Comparison of ENCODE assay signal across 6 cellular contexts in genomic region chr11:124762624-124763155, GRCh38. TPM values are rescaled to one million over a fixed set of nuclear protein-coding genes. Genes with fewer than 3 reads are reported as not detected.
DNase-seq lines count a peak whose midpoint lies in the region; ATAC-seq lines count a peak whose summit lies in the region.

No MANE protein-coding gene starts in this region.

- DNase-seq in AG08396 (ENCODE audit: low spot score): peak; percentile 47
- no peak for DNase-seq in SJCRH30
- DNase-seq in G401 (ENCODE audit: low spot score): no peak
- DNase-seq in DMS153 (lab: John Stamatoyannopoulos, UW): no peak

- H3K36me3 ChIP-seq in SJCRH30 (peaks cover 1% of the 10 kb centered on the region), iPS-18a (ENCODE audit: control insufficient read depth, low read depth, low read length) (peaks cover 10% of the 10 kb centered on the region)

- H3K4me1 ChIP-seq in SJCRH30 (peaks cover 3% of the 10 kb centered on the region; the same call in 1 of the 2 replicates), iPS-18a (ENCODE audit: control insufficient read depth, low read depth, low read length) (peaks cover 12% of the 10 kb centered on the region)

- no peak overlapping the region for H3K9ac ChIP-seq in iPS-18a (ENCODE audit: low read length)

- H3K4me3 ChIP-seq in SJCRH30 (peak overlapping the region; percentile 32), iPS-18a (ENCODE audit: low read length) (peak overlapping the region; percentile 53)

- H3K9me3 ChIP-seq in SJCRH30 (replicated peaks) (no peaks in the 10 kb centered on the region), iPS-18a (ENCODE audit: control insufficient read depth, low read depth, low read length) (no peaks in the 10 kb centered on the region)

- in situ Hi-C loops in G401 (cut with HindIII; ENCODE audit: low sequenced_read_pairs): no loop called here

- H3K27ac ChIP-seq in SJCRH30: no peak overlapping the region
- H3K27ac ChIP-seq in iPS-18a (ENCODE audit: low read length): no peak overlapping the region

- peak; percentile 18 for ATAC-seq in GM21529 (IDR thresholded peaks at IDR 0.05; ENCODE audit: unreplicated experiment)

- H3K27me3 ChIP-seq in SJCRH30 (no peaks in the 10 kb centered on the region), iPS-18a (ENCODE audit: control insufficient read depth, insufficient read depth, low read length) (peaks cover 58% of the 10 kb centered on the region)

RNA-seq across cellular contexts. Expression of gene ESAM, which starts 0.6 kb away (rescaled TPM):
- total RNA-seq in SJCRH30 (2014; rRNA removed; shearing (Covaris generic)): 0.16 TPM in 1 of 2 replicates, not detected in the other
- not detected in 2 replicates for total RNA-seq in G401 (2014; rRNA removed; shearing (Covaris generic))

RNA-seq across cellular contexts. Expression of gene VSIG2, which starts 10.6 kb away (rescaled TPM):
- total RNA-seq in SJCRH30 (2014; rRNA removed; shearing (Covaris generic)): not detected in 2 replicates
- total RNA-seq in G401 (2014; rRNA removed; shearing (Covaris generic)): not detected in 2 replicates

RNA-seq across cellular contexts. Expression of gene NRGN, which starts 22.9 kb away (rescaled TPM):
- 4.5 and 4.6 TPM in 2 replicates for total RNA-seq in SJCRH30 (2014; rRNA removed; shearing (Covaris generic))
- 1.5 TPM in 1 of 2 replicates, not detected in the other for total RNA-seq in G401 (2014; rRNA removed; shearing (Covaris generic))

RNA-seq across cellular contexts. Expression of gene MSANTD2, which starts 37.5 kb away (rescaled TPM):
- total RNA-seq in SJCRH30 (2014; rRNA removed; shearing (Covaris generic)): 9.2 and 12.6 TPM in 2 replicates
- total RNA-seq in G401 (2014; rRNA removed; shearing (Covaris generic)): 12.2 and 13.5 TPM in 2 replicates
